Comparison of ENCODE assay signal across 1 cellular context in the genomic region with DNA sequence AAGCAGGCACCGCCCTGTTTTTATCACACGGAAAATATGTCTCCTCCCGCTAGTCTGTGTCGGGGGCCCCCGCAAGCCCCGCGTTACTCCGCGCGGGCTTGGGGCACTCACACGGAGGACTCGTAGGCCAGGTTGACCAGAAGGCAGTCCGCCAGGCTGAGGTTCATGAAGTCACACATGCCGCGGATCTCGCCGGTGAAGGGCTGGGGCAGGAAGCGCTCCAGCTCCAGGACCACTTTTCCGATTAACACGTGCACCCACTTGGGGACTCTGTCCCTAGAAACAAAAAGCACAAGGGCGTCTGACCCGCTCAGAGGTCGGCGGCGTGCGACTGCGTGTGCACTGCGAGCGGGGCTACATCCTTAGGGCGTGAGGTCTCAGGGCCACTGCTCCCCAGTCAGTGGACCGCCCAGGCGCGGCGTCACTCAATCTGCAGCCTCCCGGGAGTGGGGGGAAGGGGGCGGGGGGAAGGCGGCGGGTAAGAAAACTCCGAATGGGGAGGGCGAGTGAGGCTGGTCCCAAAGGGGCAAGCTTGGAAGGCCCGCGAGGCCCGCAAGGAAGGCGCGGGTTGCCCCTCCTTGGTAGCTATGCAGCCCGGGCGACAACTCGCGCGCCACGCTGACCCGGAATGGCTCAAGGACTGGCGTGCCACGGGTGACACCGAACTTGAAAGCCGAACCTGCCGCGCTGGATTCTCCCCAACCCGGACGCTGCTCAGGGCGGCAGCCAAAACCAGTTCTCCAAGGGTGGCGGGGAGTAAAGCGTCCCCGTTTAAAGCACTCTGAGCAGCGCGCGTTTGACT.
TF ChIP-seq lines count a peak whose summit lies in the region.

No MANE protein-coding gene starts in this region.

TF ChIP-seq in H1, 55 proteins besides CTCF, POLR2A, EP300 and RAD21:
- TF ChIP-seq SIN3A (conservative IDR thresholded peaks at IDR 0.05 in 1 of 2, IDR thresholded peaks at IDR 0.05 in 1 of 2; ENCODE audit: low read depth in 1 of 2, low read length in 2 of 2) (0 out of 4 replicates have a peak, but pooled peaks of 1 of the 2 experiments have one; percentile 43), KDM4A (IDR thresholded peaks at IDR 0.05; ENCODE audit: low read depth, low read length, severe bottlenecking) (peak; percentile 89), SUZ12 (IDR thresholded peaks at IDR 0.05; ENCODE audit: low read length) (peak; percentile 52), RXRA (IDR thresholded peaks at IDR 0.05; ENCODE audit: insufficient read depth, low read depth, low read length) (no peak), RNF2 (IDR thresholded peaks at IDR 0.05; ENCODE audit: borderline replicate concordance, low read depth, low read length, missing control alignments, poor library complexity, severe bottlenecking) (peak; percentile 4), FOSL1 (IDR thresholded peaks at IDR 0.05; ENCODE audit: insufficient read depth, low read depth, low read length) (no peak), SP4 (IDR thresholded peaks at IDR 0.05; ENCODE audit: low read length) (no peak), PHF8 (conservative IDR thresholded peaks at IDR 0.05; ENCODE audit: low read depth, low read length) (peak; percentile 41; the same call in 1 of the 2 replicates), SIX5 (IDR thresholded peaks at IDR 0.05; ENCODE audit: low read depth, low read length) (no peak), JUN (IDR thresholded peaks at IDR 0.05; ENCODE audit: low read depth, low read length) (no peak), KDM1A (IDR thresholded peaks at IDR 0.05; ENCODE audit: borderline replicate concordance, low read length) (no peak), BACH1 (IDR thresholded peaks at IDR 0.05; ENCODE audit: low read length) (0 out of 2 replicates have a peak, but pooled peaks have one; percentile 5), TAF7 (optimal IDR thresholded peaks at IDR 0.05; ENCODE audit: borderline replicate concordance, low read depth, low read length) (no peak), POLR2AphosphoS5 (IDR thresholded peaks at IDR 0.05; ENCODE audit: low read depth, low read length) (no peak; the same call in 1 of the 2 replicates), SIRT6 (IDR thresholded peaks at IDR 0.05; ENCODE audit: low read length) (no peak), MAFK (IDR thresholded peaks at IDR 0.05; ENCODE audit: low read depth, low read length) (no peak), TCF12 (IDR thresholded peaks at IDR 0.05; ENCODE audit: low read depth, low read length) (no peak), TAF1 (IDR thresholded peaks at IDR 0.05; ENCODE audit: low read depth, low read length) (peak; percentile 49; the same call in 1 of the 2 replicates), HDAC2 (IDR thresholded peaks at IDR 0.05; ENCODE audit: borderline replicate concordance in 1 of 2, low read depth in 2 of 2, low read length in 2 of 2) (0 out of 4 replicates have a peak, but pooled peaks of 1 of the 2 experiments have one; percentile 9), POU5F1 (IDR thresholded peaks at IDR 0.05; ENCODE audit: low read depth, low read length) (no peak), RBBP5 (IDR thresholded peaks at IDR 0.05; ENCODE audit: borderline replicate concordance, low read depth, low read length) (peak; percentile 32; the same call in 1 of the 2 replicates)
- TF ChIP-seq, protein P1, sequence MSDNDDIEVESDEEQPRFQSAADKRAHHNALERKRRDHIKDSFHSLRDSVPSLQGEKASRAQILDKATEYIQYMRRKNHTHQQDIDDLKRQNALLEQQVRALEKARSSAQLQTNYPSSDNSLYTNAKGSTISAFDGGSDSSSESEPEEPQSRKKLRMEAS (IDR thresholded peaks at IDR 0.05) = peak; percentile 61; the same call in 1 of the 2 replicates
- TF ChIP-seq, protein P2, sequence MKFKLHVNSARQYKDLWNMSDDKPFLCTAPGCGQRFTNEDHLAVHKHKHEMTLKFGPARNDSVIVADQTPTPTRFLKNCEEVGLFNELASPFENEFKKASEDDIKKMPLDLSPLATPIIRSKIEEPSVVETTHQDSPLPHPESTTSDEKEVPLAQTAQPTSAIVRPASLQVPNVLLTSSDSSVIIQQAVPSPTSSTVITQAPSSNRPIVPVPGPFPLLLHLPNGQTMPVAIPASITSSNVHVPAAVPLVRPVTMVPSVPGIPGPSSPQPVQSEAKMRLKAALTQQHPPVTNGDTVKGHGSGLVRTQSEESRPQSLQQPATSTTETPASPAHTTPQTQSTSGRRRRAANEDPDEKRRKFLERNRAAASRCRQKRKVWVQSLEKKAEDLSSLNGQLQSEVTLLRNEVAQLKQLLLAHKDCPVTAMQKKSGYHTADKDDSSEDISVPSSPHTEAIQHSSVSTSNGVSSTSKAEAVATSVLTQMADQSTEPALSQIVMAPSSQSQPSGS (IDR thresholded peaks at IDR 0.05; ENCODE audit: low read length) = no peak
- TF ChIP-seq, protein P3, sequence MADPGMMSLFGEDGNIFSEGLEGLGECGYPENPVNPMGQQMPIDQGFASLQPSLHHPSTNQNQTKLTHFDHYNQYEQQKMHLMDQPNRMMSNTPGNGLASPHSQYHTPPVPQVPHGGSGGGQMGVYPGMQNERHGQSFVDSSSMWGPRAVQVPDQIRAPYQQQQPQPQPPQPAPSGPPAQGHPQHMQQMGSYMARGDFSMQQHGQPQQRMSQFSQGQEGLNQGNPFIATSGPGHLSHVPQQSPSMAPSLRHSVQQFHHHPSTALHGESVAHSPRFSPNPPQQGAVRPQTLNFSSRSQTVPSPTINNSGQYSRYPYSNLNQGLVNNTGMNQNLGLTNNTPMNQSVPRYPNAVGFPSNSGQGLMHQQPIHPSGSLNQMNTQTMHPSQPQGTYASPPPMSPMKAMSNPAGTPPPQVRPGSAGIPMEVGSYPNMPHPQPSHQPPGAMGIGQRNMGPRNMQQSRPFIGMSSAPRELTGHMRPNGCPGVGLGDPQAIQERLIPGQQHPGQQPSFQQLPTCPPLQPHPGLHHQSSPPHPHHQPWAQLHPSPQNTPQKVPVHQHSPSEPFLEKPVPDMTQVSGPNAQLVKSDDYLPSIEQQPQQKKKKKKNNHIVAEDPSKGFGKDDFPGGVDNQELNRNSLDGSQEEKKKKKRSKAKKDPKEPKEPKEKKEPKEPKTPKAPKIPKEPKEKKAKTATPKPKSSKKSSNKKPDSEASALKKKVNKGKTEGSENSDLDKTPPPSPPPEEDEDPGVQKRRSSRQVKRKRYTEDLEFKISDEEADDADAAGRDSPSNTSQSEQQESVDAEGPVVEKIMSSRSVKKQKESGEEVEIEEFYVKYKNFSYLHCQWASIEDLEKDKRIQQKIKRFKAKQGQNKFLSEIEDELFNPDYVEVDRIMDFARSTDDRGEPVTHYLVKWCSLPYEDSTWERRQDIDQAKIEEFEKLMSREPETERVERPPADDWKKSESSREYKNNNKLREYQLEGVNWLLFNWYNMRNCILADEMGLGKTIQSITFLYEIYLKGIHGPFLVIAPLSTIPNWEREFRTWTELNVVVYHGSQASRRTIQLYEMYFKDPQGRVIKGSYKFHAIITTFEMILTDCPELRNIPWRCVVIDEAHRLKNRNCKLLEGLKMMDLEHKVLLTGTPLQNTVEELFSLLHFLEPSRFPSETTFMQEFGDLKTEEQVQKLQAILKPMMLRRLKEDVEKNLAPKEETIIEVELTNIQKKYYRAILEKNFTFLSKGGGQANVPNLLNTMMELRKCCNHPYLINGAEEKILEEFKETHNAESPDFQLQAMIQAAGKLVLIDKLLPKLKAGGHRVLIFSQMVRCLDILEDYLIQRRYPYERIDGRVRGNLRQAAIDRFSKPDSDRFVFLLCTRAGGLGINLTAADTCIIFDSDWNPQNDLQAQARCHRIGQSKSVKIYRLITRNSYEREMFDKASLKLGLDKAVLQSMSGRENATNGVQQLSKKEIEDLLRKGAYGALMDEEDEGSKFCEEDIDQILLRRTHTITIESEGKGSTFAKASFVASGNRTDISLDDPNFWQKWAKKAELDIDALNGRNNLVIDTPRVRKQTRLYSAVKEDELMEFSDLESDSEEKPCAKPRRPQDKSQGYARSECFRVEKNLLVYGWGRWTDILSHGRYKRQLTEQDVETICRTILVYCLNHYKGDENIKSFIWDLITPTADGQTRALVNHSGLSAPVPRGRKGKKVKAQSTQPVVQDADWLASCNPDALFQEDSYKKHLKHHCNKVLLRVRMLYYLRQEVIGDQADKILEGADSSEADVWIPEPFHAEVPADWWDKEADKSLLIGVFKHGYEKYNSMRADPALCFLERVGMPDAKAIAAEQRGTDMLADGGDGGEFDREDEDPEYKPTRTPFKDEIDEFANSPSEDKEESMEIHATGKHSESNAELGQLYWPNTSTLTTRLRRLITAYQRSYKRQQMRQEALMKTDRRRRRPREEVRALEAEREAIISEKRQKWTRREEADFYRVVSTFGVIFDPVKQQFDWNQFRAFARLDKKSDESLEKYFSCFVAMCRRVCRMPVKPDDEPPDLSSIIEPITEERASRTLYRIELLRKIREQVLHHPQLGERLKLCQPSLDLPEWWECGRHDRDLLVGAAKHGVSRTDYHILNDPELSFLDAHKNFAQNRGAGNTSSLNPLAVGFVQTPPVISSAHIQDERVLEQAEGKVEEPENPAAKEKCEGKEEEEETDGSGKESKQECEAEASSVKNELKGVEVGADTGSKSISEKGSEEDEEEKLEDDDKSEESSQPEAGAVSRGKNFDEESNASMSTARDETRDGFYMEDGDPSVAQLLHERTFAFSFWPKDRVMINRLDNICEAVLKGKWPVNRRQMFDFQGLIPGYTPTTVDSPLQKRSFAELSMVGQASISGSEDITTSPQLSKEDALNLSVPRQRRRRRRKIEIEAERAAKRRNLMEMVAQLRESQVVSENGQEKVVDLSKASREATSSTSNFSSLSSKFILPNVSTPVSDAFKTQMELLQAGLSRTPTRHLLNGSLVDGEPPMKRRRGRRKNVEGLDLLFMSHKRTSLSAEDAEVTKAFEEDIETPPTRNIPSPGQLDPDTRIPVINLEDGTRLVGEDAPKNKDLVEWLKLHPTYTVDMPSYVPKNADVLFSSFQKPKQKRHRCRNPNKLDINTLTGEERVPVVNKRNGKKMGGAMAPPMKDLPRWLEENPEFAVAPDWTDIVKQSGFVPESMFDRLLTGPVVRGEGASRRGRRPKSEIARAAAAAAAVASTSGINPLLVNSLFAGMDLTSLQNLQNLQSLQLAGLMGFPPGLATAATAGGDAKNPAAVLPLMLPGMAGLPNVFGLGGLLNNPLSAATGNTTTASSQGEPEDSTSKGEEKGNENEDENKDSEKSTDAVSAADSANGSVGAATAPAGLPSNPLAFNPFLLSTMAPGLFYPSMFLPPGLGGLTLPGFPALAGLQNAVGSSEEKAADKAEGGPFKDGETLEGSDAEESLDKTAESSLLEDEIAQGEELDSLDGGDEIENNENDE (IDR thresholded peaks at IDR 0.05; ENCODE audit: insufficient replicate concordance, low read length) = no peak
- TF ChIP-seq, protein P4, sequence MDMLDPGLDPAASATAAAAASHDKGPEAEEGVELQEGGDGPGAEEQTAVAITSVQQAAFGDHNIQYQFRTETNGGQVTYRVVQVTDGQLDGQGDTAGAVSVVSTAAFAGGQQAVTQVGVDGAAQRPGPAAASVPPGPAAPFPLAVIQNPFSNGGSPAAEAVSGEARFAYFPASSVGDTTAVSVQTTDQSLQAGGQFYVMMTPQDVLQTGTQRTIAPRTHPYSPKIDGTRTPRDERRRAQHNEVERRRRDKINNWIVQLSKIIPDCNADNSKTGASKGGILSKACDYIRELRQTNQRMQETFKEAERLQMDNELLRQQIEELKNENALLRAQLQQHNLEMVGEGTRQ (IDR thresholded peaks at IDR 0.05; ENCODE audit: low read length) = no peak
- TF ChIP-seq, protein P5, sequence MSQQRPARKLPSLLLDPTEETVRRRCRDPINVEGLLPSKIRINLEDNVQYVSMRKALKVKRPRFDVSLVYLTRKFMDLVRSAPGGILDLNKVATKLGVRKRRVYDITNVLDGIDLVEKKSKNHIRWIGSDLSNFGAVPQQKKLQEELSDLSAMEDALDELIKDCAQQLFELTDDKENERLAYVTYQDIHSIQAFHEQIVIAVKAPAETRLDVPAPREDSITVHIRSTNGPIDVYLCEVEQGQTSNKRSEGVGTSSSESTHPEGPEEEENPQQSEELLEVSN (IDR thresholded peaks at IDR 0.05) = peak; percentile 43; the same call in 1 of the 2 replicates
